Comparison of ENCODE assay signal across 10 cellular contexts in genomic region chr5:36870399-36871040, GRCh38. TPM values are rescaled to one million over a fixed set of nuclear protein-coding genes. Genes with fewer than 3 reads are reported as not detected.
DNase-seq lines count a peak whose midpoint lies in the region; ATAC-seq, FAIRE-seq and TF ChIP-seq lines count a peak whose summit lies in the region.
"Had no signal": no experiment of that assay in that cellular context is flagged by ENCODE, and none has a peak within 500 bp of the region (broad histone marks: within the 10 kb centered on the region; RNA-seq: fewer than 3 reads in every experiment).

No MANE protein-coding gene starts in this region.

- no peaks in the 10 kb centered on the region for H3K9me3 Mint-ChIP-seq in activated CD4-positive, alpha-beta T cell treated with anti-CD3 and anti-CD28 coated beads, Interleukin-2, amount 10 ng/mL, durations not matched to agents 7 days and 5 days
- H3K9me3 Mint-ChIP-seq: CD8-positive, alpha-beta memory T cell had no signal

- no peak for TF ChIP-seq EP300 in upper lobe of left lung (IDR thresholded peaks at IDR 0.05)

- DNase-seq in activated CD4-positive, alpha-beta T cell treated with anti-CD3 and anti-CD28 coated beads, Interleukin-2, amount 10 ng/mL, durations not matched to agents 7 days and 5 days, result peak; percentile 32
- no peak for DNase-seq in activated CD4-positive, alpha-beta T cell treated with anti-CD3 and anti-CD28 coated beads, Interleukin-2, amount 50 U/mL, for 4 hours
- DNase-seq in H54 (ENCODE audit: insufficient read length, low spot score) (peak; percentile 20), KG1 (lab: John Stamatoyannopoulos, UW) (peak; percentile 78), NOMO-1 treated with DMSO at 0.1 percent for 48 hours (lab: John Stamatoyannopoulos, UW; ENCODE audit: unreplicated experiment) (peak; percentile 97), breast epithelium (ENCODE audit: low spot score in 2 of 2) (no peak), left colon (no peak), upper lobe of left lung (no peak)

- H3K27me3 ChIP-seq in breast epithelium (no peaks in the 10 kb centered on the region), upper lobe of left lung (no peaks in the 10 kb centered on the region)

- H3K36me3 Mint-ChIP-seq in activated CD4-positive, alpha-beta T cell treated with anti-CD3 and anti-CD28 coated beads, Interleukin-2, amount 10 ng/mL, durations not matched to agents 7 days and 5 days (ENCODE audit: low read depth), result peaks cover 5% of the 10 kb centered on the region

- intact Hi-C loops in breast epithelium (cut with DNase I; ENCODE audit: low total_unique reads), result no loop called here
- intact Hi-C loops in left colon (cut with DNase I, micrococcal nuclease), result no loop called here

- TF ChIP-seq POLR2A in H54 (IDR thresholded peaks at IDR 0.05; ENCODE audit: low read depth, low read length), result no peak
- no peak for TF ChIP-seq POLR2A in breast epithelium (IDR thresholded peaks at IDR 0.05)
- no peak for TF ChIP-seq POLR2A in upper lobe of left lung (IDR thresholded peaks at IDR 0.05)

- H3K36me3 ChIP-seq in breast epithelium (no peaks in the 10 kb centered on the region), upper lobe of left lung (peaks cover 0 to 5% (median 0%) of the 10 kb centered on the region in 4 donors)

- peak overlapping the region; percentile 42 for H3K27ac Mint-ChIP-seq in activated CD4-positive, alpha-beta T cell treated with anti-CD3 and anti-CD28 coated beads, Interleukin-2, amount 10 ng/mL, durations not matched to agents 7 days and 5 days

- peak in 2 of 3 donors; percentile 66 to 72 for TF ChIP-seq CTCF in breast epithelium (IDR thresholded peaks at IDR 0.05)
- peak; percentile 50 to 79 (median 61) for TF ChIP-seq CTCF in upper lobe of left lung (IDR thresholded peaks at IDR 0.05)

- CTCF ChIA-PET in activated CD4-positive, alpha-beta T cell treated with anti-CD3 and anti-CD28 coated beads, Interleukin-2, amount 10 ng/mL, durations not matched to agents 7 days and 5 days (lab: Charles Lee), result interaction anchor here (1.5 to 1.9 kb wide), 2 partner anchors 107 to 131 kb away, joined by 3 to 7 read pairs; no protein-coding TSS in a partner anchor

- no peaks in the 10 kb centered on the region for H3K27me3 Mint-ChIP-seq in activated CD4-positive, alpha-beta T cell treated with anti-CD3 and anti-CD28 coated beads, Interleukin-2, amount 10 ng/mL, durations not matched to agents 7 days and 5 days
- H3K27me3 Mint-ChIP-seq: CD8-positive, alpha-beta memory T cell had no signal

- POLR2A ChIA-PET in activated CD4-positive, alpha-beta T cell treated with anti-CD3 and anti-CD28 coated beads, Interleukin-2, amount 10 ng/mL, durations not matched to agents 7 days and 5 days (lab: Charles Lee), result no interaction called here

- H3K4me1 Mint-ChIP-seq in activated CD4-positive, alpha-beta T cell treated with anti-CD3 and anti-CD28 coated beads, Interleukin-2, amount 10 ng/mL, durations not matched to agents 7 days and 5 days, result peaks cover 37% of the 10 kb centered on the region

- peak; percentile 97 for FAIRE-seq in H54 (lab: Jason Lieb, UNC)

- H3K4me3 ChIP-seq in breast epithelium (no peak overlapping the region), upper lobe of left lung (no peak overlapping the region)

- peak; percentile 80 for ATAC-seq in left colon
- ATAC-seq in upper lobe of left lung (ENCODE audit: low FRiP score in 2 of 2), result peak; percentile 86

- H3K27ac ChIP-seq in breast epithelium, result no peak overlapping the region
- no peak overlapping the region for H3K27ac ChIP-seq in upper lobe of left lung
- H3K27ac ChIP-seq: epithelial cell of prostate had no signal

- H3K4me3 Mint-ChIP-seq in activated CD4-positive, alpha-beta T cell treated with anti-CD3 and anti-CD28 coated beads, Interleukin-2, amount 10 ng/mL, durations not matched to agents 7 days and 5 days, result no peak overlapping the region

- 57 to 62% methylated on average over 2 of the region's 2 CpGs for WGBS in upper lobe of left lung, 2 donors

- no peaks in the 10 kb centered on the region for H3K9me3 ChIP-seq in breast epithelium
- no peaks in the 10 kb centered on the region for H3K9me3 ChIP-seq in upper lobe of left lung

- peaks cover 0 to 5% of the 10 kb centered on the region in 2 donors for H3K4me1 ChIP-seq in breast epithelium
- peaks cover 13 to 24% (median 22%) of the 10 kb centered on the region in 4 donors for H3K4me1 ChIP-seq in upper lobe of left lung

RNA-seq across cellular contexts. Expression of gene NIPBL, which starts 6.0 kb away (rescaled TPM):
- 10 to 100 TPM; 59.4 to 72.8 TPM for total RNA-seq in activated CD4-positive, alpha-beta T cell treated with anti-CD3 and anti-CD28 coated beads, Interleukin-2, amount 10 ng/mL, durations not matched to agents 7 days and 5 days
- 100 to 1,000 TPM in 1 of 3 donors, 10 to 100 TPM in 2; 61.9 to 112 (median 69.2) TPM for total RNA-seq in breast epithelium
- 10 to 100 TPM; 49.7 to 53.2 TPM for total RNA-seq in left colon
- total RNA-seq in upper lobe of left lung, result 10 to 100 TPM; 39.2 to 75.2 (median 55.3) TPM

Comparison
In these comparisons a context has a peak if more than half of its experiments do, and no peak if none do; other contexts are left out.
1. DNase-seq: peak in activated CD4-positive, alpha-beta T cell treated with anti-CD3 and anti-CD28 coated beads, Interleukin-2, amount 10 ng/mL, durations not matched to agents 7 days and 5 days (single experiment), H54 (single experiment), KG1 (single experiment) and NOMO-1 treated with DMSO at 0.1 percent for 48 hours (single experiment); none in activated CD4-positive, alpha-beta T cell treated with anti-CD3 and anti-CD28 coated beads, Interleukin-2, amount 50 U/mL, for 4 hours (0 of 2), breast epithelium (0 of 2), left colon (0 of 2) and upper lobe of left lung (0 of 2).